In the genomic region with DNA sequence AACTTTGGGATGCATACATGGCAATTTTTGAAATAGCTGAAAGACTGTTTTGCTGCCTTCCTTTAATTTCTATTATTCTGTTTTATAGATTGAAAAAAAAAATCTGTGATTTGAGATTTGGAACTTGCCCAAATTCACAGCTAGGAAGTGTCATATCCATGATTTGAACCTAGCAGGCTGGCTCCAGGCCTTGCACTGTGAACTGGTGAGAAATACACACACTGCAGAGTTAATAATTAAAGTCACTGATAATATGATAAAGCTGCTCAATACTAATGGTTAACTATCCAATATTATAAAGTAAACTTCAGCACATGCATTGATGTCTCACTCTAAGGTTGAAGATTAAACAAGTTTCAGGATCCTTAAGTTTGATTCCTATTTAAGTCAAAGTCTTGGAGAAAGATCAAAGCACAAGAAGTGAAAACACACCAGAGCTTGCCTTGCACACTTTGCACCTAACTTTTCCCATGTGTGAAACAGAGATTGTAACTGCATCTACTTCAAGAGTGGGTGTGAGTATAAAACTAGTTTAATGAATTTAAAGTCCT, we compare ENCODE assay signal across 16 cellular contexts.
DNase-seq lines count a peak whose midpoint lies in the region; ATAC-seq, FAIRE-seq and TF ChIP-seq lines count a peak whose summit lies in the region.
"Had no signal": no experiment of that assay in that cellular context is flagged by ENCODE, and none has a peak within 500 bp of the region (broad histone marks: within the 10 kb centered on the region; RNA-seq: fewer than 3 reads in every experiment).

No MANE protein-coding gene starts in this region.

- H4K20me1 ChIP-seq in hepatocyte (ENCODE audit: insufficient read depth, poor library complexity, severe bottlenecking) = no peaks in the 10 kb centered on the region

- ATAC-seq in right lobe of liver = peak; percentile 79 to 98 (median 84)
- ATAC-seq: CD8-positive, alpha-beta T cell had no signal

- BruUV-seq in Calu3 (replicated peaks; lab: Mats Ljungman, UMichigan) = no TSS peak

- H3K9me3 Mint-ChIP-seq in Calu3 (ENCODE audit: low read depth, unreplicated experiment) = peaks cover 3% of the 10 kb centered on the region
- H3K9me3 Mint-ChIP-seq in chondrocyte (ENCODE audit: low read depth) = peaks cover 3% of the 10 kb centered on the region
- H3K9me3 Mint-ChIP-seq: HFFc6 had no signal

- no peaks in the 10 kb centered on the region for H3K36me3 ChIP-seq in hepatocyte (replicated peaks; ENCODE audit: insufficient read depth, low read depth)
- H3K36me3 ChIP-seq in right lobe of liver = no peaks in the 10 kb centered on the region
- no peaks in the 10 kb centered on the region for H3K36me3 ChIP-seq in small intestine (ENCODE audit: control insufficient read depth in 2 of 2, insufficient read depth in 2 of 2, low read length in 2 of 2)

- H3K4me3 ChIP-seq in hepatocyte = no peak overlapping the region
- H3K4me3 ChIP-seq in right lobe of liver = no peak overlapping the region
- H3K4me3 ChIP-seq in small intestine (ENCODE audit: low read depth in 1 of 2, low read length in 2 of 2) = no peak overlapping the region

- H3K4me3 Mint-ChIP-seq in Calu3 (ENCODE audit: low read depth, unreplicated experiment) (no peak overlapping the region), chondrocyte (ENCODE audit: unreplicated experiment) (no peak overlapping the region)
- H3K4me3 Mint-ChIP-seq: CD14-positive monocyte; CD8-positive, alpha-beta T cell; HFFc6 had no signal

- H3K9me3 ChIP-seq in hepatocyte (ENCODE audit: low read depth) = no peaks in the 10 kb centered on the region
- no peaks in the 10 kb centered on the region for H3K9me3 ChIP-seq in right lobe of liver
- no peaks in the 10 kb centered on the region for H3K9me3 ChIP-seq in small intestine (ENCODE audit: control insufficient read depth, low read depth)
- H3K9me3 ChIP-seq: Caco-2 had no signal

- peak overlapping the region; percentile 21 for H3K4me2 ChIP-seq in hepatocyte

- H3K4me1 Mint-ChIP-seq in Calu3 (ENCODE audit: low read depth, unreplicated experiment) = peaks cover 20% of the 10 kb centered on the region
- no peaks in the 10 kb centered on the region for H3K4me1 Mint-ChIP-seq in chondrocyte (ENCODE audit: low read depth)
- H3K4me1 Mint-ChIP-seq: CD14-positive monocyte had no signal

- H3K36me3 Mint-ChIP-seq in Calu3 (ENCODE audit: insufficient read depth, unreplicated experiment) (no peaks in the 10 kb centered on the region), chondrocyte (ENCODE audit: low read depth) (no peaks in the 10 kb centered on the region)
- H3K36me3 Mint-ChIP-seq: CD14-positive monocyte; CD8-positive, alpha-beta T cell had no signal

- peak; percentile 12 for DNase-seq in Calu3
- DNase-seq in hepatocyte (ENCODE audit: low spot score) = no peak
- peak in 1 of 3 donors; percentile 35 for DNase-seq in right lobe of liver
- DNase-seq in small intestine = peak; percentile 79
- DNase-seq in NCI-H1930 (lab: John Stamatoyannopoulos, UW) = no peak
- DNase-seq in chondrocyte (ENCODE audit: low spot score) = no peak
- no peak for DNase-seq in T-helper 2 cell
- DNase-seq: Caco-2; CD8-positive, alpha-beta T cell; DMS53; GF-D8; HCEC 1CT; HFFc6 had no signal

- TF ChIP-seq CTCF in Calu3 (IDR thresholded peaks at IDR 0.05; ENCODE audit: unreplicated experiment) (no peak), hepatocyte (IDR thresholded peaks at IDR 0.05; ENCODE audit: poor library complexity) (no peak), right lobe of liver (IDR thresholded peaks at IDR 0.05) (no peak), chondrocyte (IDR thresholded peaks at IDR 0.05) (no peak)

- intact Hi-C loops in Calu3 (cut with micrococcal nuclease; ENCODE audit: unreplicated experiment) = loop anchor here (5.0 kb wide), 1 partner anchor 134 kb away; no protein-coding TSS in a partner anchor
- intact Hi-C loops in right lobe of liver (cut with DNase I) = no loop called here

- H3K4me1 ChIP-seq in hepatocyte (ENCODE audit: insufficient read depth) (no peaks in the 10 kb centered on the region), right lobe of liver (peaks cover 0 to 9% (median 3%) of the 10 kb centered on the region in 4 donors), small intestine (ENCODE audit: control insufficient read depth in 2 of 2, insufficient read depth in 1 of 2, low read depth in 1 of 2, low read length in 1 of 2) (no peaks in the 10 kb centered on the region)

- CTCF ChIA-PET in Calu3 (lab: Charles Lee) = no interaction called here

- FAIRE-seq in small intestine (lab: Jason Lieb, UNC) = peak; percentile 64

- no peaks in the 10 kb centered on the region for H3K9me2 ChIP-seq in hepatocyte (replicated peaks; ENCODE audit: insufficient read depth)

- no peaks in the 10 kb centered on the region for H3K79me2 ChIP-seq in hepatocyte

- no peak overlapping the region for H2AFZ ChIP-seq in hepatocyte

- H3K27ac Mint-ChIP-seq in Calu3 (ENCODE audit: unreplicated experiment) (no peak overlapping the region), chondrocyte (ENCODE audit: unreplicated experiment) (no peak overlapping the region)
- H3K27ac Mint-ChIP-seq: CD14-positive monocyte; CD8-positive, alpha-beta T cell; HFFc6 had no signal

- H3K27ac ChIP-seq in hepatocyte (no peak overlapping the region), right lobe of liver (no peak overlapping the region), small intestine (ENCODE audit: low read depth in 1 of 2, low read length in 1 of 2) (no peak overlapping the region)
- H3K27ac ChIP-seq: 22Rv1, HL-60 had no signal

- H3K27me3 ChIP-seq in hepatocyte (no peaks in the 10 kb centered on the region), right lobe of liver (no peaks in the 10 kb centered on the region), small intestine (ENCODE audit: control insufficient read depth in 2 of 2, insufficient read depth in 2 of 2, low read length in 2 of 2) (no peaks in the 10 kb centered on the region)

- H3K27me3 Mint-ChIP-seq in Calu3 (ENCODE audit: unreplicated experiment) (no peaks in the 10 kb centered on the region), chondrocyte (ENCODE audit: low read depth) (no peaks in the 10 kb centered on the region)

- TF ChIP-seq POLR2A in right lobe of liver (IDR thresholded peaks at IDR 0.05) = no peak

Comparison
In these comparisons a context has a peak if more than half of its experiments do, and no peak if none do; other contexts are left out.
1. DNase-seq: peak in Calu3 (single experiment) and small intestine (single experiment); none in hepatocyte (single experiment), NCI-H1930 (0 of 2), chondrocyte (single experiment) and T-helper 2 cell (0 of 5).